Comparison of ENCODE assay signal across 10 cellular contexts in the genomic region with DNA sequence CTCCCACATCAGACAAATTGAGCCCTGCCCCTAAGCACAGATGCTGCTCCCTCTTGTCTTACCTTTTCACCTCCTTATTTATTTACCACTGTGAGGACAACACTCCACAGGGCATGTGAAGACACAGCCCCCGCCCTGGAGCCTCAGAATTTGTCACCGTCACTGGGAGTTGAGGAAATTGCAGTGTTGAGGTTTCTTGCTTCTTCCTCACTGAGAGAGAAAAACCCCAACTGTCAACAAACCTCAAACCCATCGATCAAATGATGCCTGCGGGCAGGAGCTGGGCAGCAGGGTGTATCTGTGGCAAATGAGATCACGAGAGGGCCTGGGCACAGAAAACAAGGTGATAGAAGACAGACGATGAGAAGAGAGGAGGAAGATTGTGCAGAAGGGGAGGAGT. TPM values are rescaled to one million over a fixed set of nuclear protein-coding genes. Genes with fewer than 3 reads are reported as not detected.
DNase-seq lines count a peak whose midpoint lies in the region; FAIRE-seq lines count a peak whose summit lies in the region.
"Had no signal": no experiment of that assay in that cellular context is flagged by ENCODE, and none has a peak within 500 bp of the region (broad histone marks: within the 10 kb centered on the region; RNA-seq: fewer than 3 reads in every experiment).

No MANE protein-coding gene starts in this region.

- no peaks in the 10 kb centered on the region for H3K27me3 ChIP-seq in BLaER1
- H3K27me3 ChIP-seq: neural progenitor cell had no signal

- H3K27me3 Mint-ChIP-seq in activated CD4-positive, alpha-beta T cell treated with anti-CD3 and anti-CD28 coated beads, Interleukin-2, amount 10 ng/mL, durations not matched to agents 24 days and 14 days: peaks cover 10% of the 10 kb centered on the region

- H3K4me2 ChIP-seq in BLaER1: peak overlapping the region; percentile 74
- H3K4me2 ChIP-seq: neural progenitor cell had no signal

- peaks cover 6% of the 10 kb centered on the region for H3K36me3 Mint-ChIP-seq in activated CD4-positive, alpha-beta T cell treated with anti-CD3 and anti-CD28 coated beads, Interleukin-2, amount 10 ng/mL, durations not matched to agents 24 days and 14 days (ENCODE audit: low read depth)
- H3K36me3 Mint-ChIP-seq: neural progenitor cell had no signal

- H3K4me3 ChIP-seq in BLaER1: no peak overlapping the region
- H3K4me3 ChIP-seq: neural progenitor cell had no signal

- H3K9me3 Mint-ChIP-seq in activated CD4-positive, alpha-beta T cell treated with anti-CD3 and anti-CD28 coated beads, Interleukin-2, amount 10 ng/mL, durations not matched to agents 24 days and 14 days: peaks cover 7% of the 10 kb centered on the region
- H3K9me3 Mint-ChIP-seq: neural progenitor cell had no signal

- peaks cover 7% of the 10 kb centered on the region; the same call in 1 of the 2 replicates for H3K9me3 ChIP-seq in BLaER1

- H3K36me3 ChIP-seq in BLaER1: no peaks in the 10 kb centered on the region
- H3K36me3 ChIP-seq: neural progenitor cell had no signal

- H3K27ac ChIP-seq in BLaER1: peak overlapping the region; percentile 62; the same call in 1 of the 2 replicates
- H3K27ac ChIP-seq: neural progenitor cell had no signal

- H3K4me1 ChIP-seq in BLaER1: peaks cover 44% of the 10 kb centered on the region

- peak; percentile 77 for DNase-seq in HTR-8/SVneo (ENCODE audit: insufficient read length, low spot score)
- peak; percentile 88 for DNase-seq in activated CD4-positive, alpha-beta T cell treated with anti-CD3 and anti-CD28 coated beads, Interleukin-2, amount 10 ng/mL, durations not matched to agents 24 days and 14 days
- DNase-seq in kidney tubule cell (ENCODE audit: low spot score): peak; percentile 66
- DNase-seq in NCI-H1092 (lab: John Stamatoyannopoulos, UW): no peak
- no peak for DNase-seq in SHP77 (lab: John Stamatoyannopoulos, UW)
- DNase-seq in frontal cortex (ENCODE audit: low spot score in 2 of 2): no peak
- DNase-seq in NCI-H2107 (lab: John Stamatoyannopoulos, UW): no peak
- DNase-seq: NCI-H2081 had no signal

- FAIRE-seq in HTR-8/SVneo (lab: Jason Lieb, UNC) (no peak), frontal cortex (lab: Jason Lieb, UNC) (no peak)

- H3K9ac ChIP-seq in BLaER1: no peak overlapping the region
- H3K9ac ChIP-seq: neural progenitor cell had no signal

- H4K20me1 ChIP-seq in BLaER1: no peaks in the 10 kb centered on the region

- H3K4me1 Mint-ChIP-seq in activated CD4-positive, alpha-beta T cell treated with anti-CD3 and anti-CD28 coated beads, Interleukin-2, amount 10 ng/mL, durations not matched to agents 24 days and 14 days: peaks cover 41% of the 10 kb centered on the region

- H3K4me3 Mint-ChIP-seq in activated CD4-positive, alpha-beta T cell treated with anti-CD3 and anti-CD28 coated beads, Interleukin-2, amount 10 ng/mL, durations not matched to agents 24 days and 14 days: peak overlapping the region; percentile 58
- H3K4me3 Mint-ChIP-seq: neural progenitor cell had no signal

- intact Hi-C loops in activated CD4-positive, alpha-beta T cell treated with anti-CD3 and anti-CD28 coated beads, Interleukin-2, amount 10 ng/mL, durations not matched to agents 24 days and 14 days (cut with micrococcal nuclease): loop anchor here (5.0 kb wide), 1 partner anchor 219 kb away; no protein-coding TSS in a partner anchor

- peak overlapping the region; percentile 65 for H3K27ac Mint-ChIP-seq in activated CD4-positive, alpha-beta T cell treated with anti-CD3 and anti-CD28 coated beads, Interleukin-2, amount 10 ng/mL, durations not matched to agents 24 days and 14 days
- H3K27ac Mint-ChIP-seq: neural progenitor cell had no signal

RNA-seq across cellular contexts. Expression of a gene that starts 30.5 kb away (rescaled TPM):
- 3.0 and 3.1 TPM in 2 replicates for total RNA-seq in activated CD4-positive, alpha-beta T cell treated with anti-CD3 and anti-CD28 coated beads, Interleukin-2, amount 10 ng/mL, durations not matched to agents 24 days and 14 days
- 7.3 TPM for total RNA-seq in frontal cortex

Comparison
In these comparisons a context has a peak if more than half of its experiments do, and no peak if none do; other contexts are left out.
1. DNase-seq: peak in HTR-8/SVneo (single experiment), activated CD4-positive, alpha-beta T cell treated with anti-CD3 and anti-CD28 coated beads, Interleukin-2, amount 10 ng/mL, durations not matched to agents 24 days and 14 days (single experiment) and kidney tubule cell (single experiment); none in NCI-H1092 (single experiment), SHP77 (0 of 2), frontal cortex (0 of 2) and NCI-H2107 (single experiment).